In genomic region chr3:174397848-174398247, GRCh38 we compare ENCODE assay signal across 9 cellular contexts.
DNase-seq lines count a peak whose midpoint lies in the region; ATAC-seq and TF ChIP-seq lines count a peak whose summit lies in the region.
"Had no signal": no experiment of that assay in that cellular context is flagged by ENCODE, and none has a peak within 500 bp of the region (broad histone marks: within the 10 kb centered on the region; RNA-seq: fewer than 3 reads in every experiment).

No MANE protein-coding gene starts in this region.

- no peak for TF ChIP-seq POLR2A in transverse colon (IDR thresholded peaks at IDR 0.05)

- TF ChIP-seq CTCF in transverse colon (IDR thresholded peaks at IDR 0.05), result peak; percentile 41 to 53 (median 44)

- peak; percentile 24 for DNase-seq in NCI-H748 (lab: John Stamatoyannopoulos, UW; ENCODE audit: unreplicated experiment)
- no peak for DNase-seq in NCI-H748 treated with DMSO at 0.1 percent for 48 hours (lab: John Stamatoyannopoulos, UW)
- DNase-seq in RPMI8226, result peak; percentile 51
- peak; percentile 30 for DNase-seq in fibroblast of the conjunctiva (ENCODE audit: low read depth)
- DNase-seq in transverse colon, result no peak
- DNase-seq: stimulated activated CD4-positive, alpha-beta T cell treated with anti-CD3 and anti-CD28 coated beads, Interleukin-12 subunit alpha, Interleukin-12 subunit beta, amount 100 ng/mL, for 4 hours had no signal

- no peaks in the 10 kb centered on the region for H3K27me3 ChIP-seq in transverse colon

- no peaks in the 10 kb centered on the region for H3K36me3 Mint-ChIP-seq in stimulated activated memory B cell treated with anti-CD40 and anti-IgM and Interleukin-4, amounts not matched to agents 10 μg/mL and 1 μg/mL and 100 μg/mL, for 72 hours

- no peaks in the 10 kb centered on the region for H3K36me3 ChIP-seq in transverse colon

- no peaks in the 10 kb centered on the region for H3K27me3 Mint-ChIP-seq in stimulated activated memory B cell treated with anti-CD40 and anti-IgM and Interleukin-4, amounts not matched to agents 10 μg/mL and 1 μg/mL and 100 μg/mL, for 72 hours

- no peaks in the 10 kb centered on the region for H3K9me3 ChIP-seq in transverse colon

- H3K4me1 Mint-ChIP-seq in stimulated activated memory B cell treated with anti-CD40 and anti-IgM and Interleukin-4, amounts not matched to agents 10 μg/mL and 1 μg/mL and 100 μg/mL, for 72 hours, result no peaks in the 10 kb centered on the region

- in situ Hi-C loops in transverse colon (cut with MboI; ENCODE audit: low pct_ligation_motif_present in 1 of 4, low pct_unique_long_range_greater_than_20kb in 1 of 4, low sequenced_read_pairs in 3 of 4), result no loop called here

- no peak for TF ChIP-seq EP300 in transverse colon (IDR thresholded peaks at IDR 0.05; ENCODE audit: low read depth)

- H3K27ac ChIP-seq in transverse colon, result no peak overlapping the region

- H3K4me3 Mint-ChIP-seq in stimulated activated memory B cell treated with anti-CD40 and anti-IgM and Interleukin-4, amounts not matched to agents 10 μg/mL and 1 μg/mL and 100 μg/mL, for 72 hours, result no peak overlapping the region

- peaks cover 8% of the 10 kb centered on the region for H3K9me3 Mint-ChIP-seq in stimulated activated memory B cell treated with anti-CD40 and anti-IgM and Interleukin-4, amounts not matched to agents 10 μg/mL and 1 μg/mL and 100 μg/mL, for 72 hours

- intact Hi-C loops in transverse colon (cut with DNase I; ENCODE audit: low total_unique reads), result no loop called here

- H3K27ac Mint-ChIP-seq in stimulated activated memory B cell treated with anti-CD40 and anti-IgM and Interleukin-4, amounts not matched to agents 10 μg/mL and 1 μg/mL and 100 μg/mL, for 72 hours, result no peak overlapping the region

- no peaks in the 10 kb centered on the region for H3K4me1 ChIP-seq in transverse colon

- H3K4me3 ChIP-seq in transverse colon, result no peak overlapping the region

- ATAC-seq in HG03565 (IDR thresholded peaks at IDR 0.05; ENCODE audit: unreplicated experiment) (no peak), HG02623 (IDR thresholded peaks at IDR 0.05; ENCODE audit: unreplicated experiment) (no peak)
- ATAC-seq in stimulated activated memory B cell treated with anti-CD40 and anti-IgM and Interleukin-4, amounts not matched to agents 10 μg/mL and 1 μg/mL and 100 μg/mL, for 72 hours, result no peak

Comparison
In these comparisons a context has a peak if more than half of its experiments do, and no peak if none do; other contexts are left out.
1. DNase-seq: peak in NCI-H748 (single experiment), RPMI8226 (single experiment) and fibroblast of the conjunctiva (single experiment); none in NCI-H748 treated with DMSO at 0.1 percent for 48 hours (single experiment) and transverse colon (single experiment).